16 cellular contexts compared by ENCODE assay signal in the genomic region with DNA sequence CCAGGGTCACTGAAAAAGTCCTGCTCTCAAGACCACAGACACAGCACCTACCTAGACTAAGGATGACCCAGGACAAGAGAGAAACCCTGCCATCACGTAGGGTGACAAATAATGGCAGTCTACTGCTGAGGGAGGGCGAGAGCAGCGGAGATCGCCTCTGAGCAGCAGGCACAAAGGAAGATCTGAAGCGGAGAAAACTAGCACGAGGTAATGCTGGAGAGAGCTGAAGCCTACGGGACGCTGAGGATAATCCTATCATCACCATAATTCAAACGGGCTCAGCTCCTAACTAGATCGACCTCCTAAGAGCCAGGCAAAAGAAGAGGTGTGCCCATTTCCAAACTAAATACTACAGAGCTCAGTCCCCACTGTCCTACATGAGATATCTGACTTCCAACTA.
"Had no signal": no experiment of that assay in that cellular context is flagged by ENCODE, and none has a peak within 500 bp of the region (broad histone marks: within the 10 kb centered on the region; RNA-seq: fewer than 3 reads in every experiment).

No MANE protein-coding gene starts in this region.

- H3K36me3 ChIP-seq: prostate gland had no signal

- ATAC-seq: gastrocnemius medialis; left lung; right cardiac atrium; stimulated activated naive CD8-positive, alpha-beta T cell treated with anti-CD3 and anti-CD28 coated beads, Interleukin-15, amount 100 ng/mL, for 72 hours had no signal

- H3K9me3 ChIP-seq: ascending aorta, gastrocnemius medialis, heart left ventricle, left lung, prostate gland, testis, upper lobe of left lung had no signal

- H3K4me1 ChIP-seq: ascending aorta, gastrocnemius medialis, heart left ventricle, left lung, prostate gland, testis, upper lobe of left lung had no signal

- H3K27me3 ChIP-seq: ascending aorta, gastrocnemius medialis, heart left ventricle, left lung, testis, upper lobe of left lung had no signal

- DNase-seq: activated CD4-positive, alpha-beta T cell treated with anti-CD3 and anti-CD28 coated beads for 1 hour; activated CD8-positive, alpha-beta memory T cell treated with anti-CD3 and anti-CD28 coated beads for 24 hours; activated CD8-positive, alpha-beta memory T cell treated with anti-CD3 and anti-CD28 coated beads, Interleukin-2, amount 50 U/mL, for 48 hours; activated effector memory CD4-positive, alpha-beta T cell treated with anti-CD3 and anti-CD28 coated beads, Interleukin-2, amount 50 U/mL, for 16 hours; activated naive CD4-positive, alpha-beta T cell treated with anti-CD3 and anti-CD28 coated beads, Interleukin-2, amount 50 U/mL, for 16 hours; activated T-cell treated with anti-CD3 and anti-CD28 coated beads, Interleukin-2, amount 50 U/mL, for 48 hours; erythroblast; gastrocnemius medialis; heart left ventricle; left lung; right cardiac atrium; stimulated activated naive CD8-positive, alpha-beta T cell treated with anti-CD3 and anti-CD28 coated beads, Interleukin-15, amount 100 ng/mL, for 72 hours; testis; upper lobe of left lung had no signal

- H3K4me3 ChIP-seq: ascending aorta, gastrocnemius medialis, heart left ventricle, left lung, prostate gland, testis, upper lobe of left lung had no signal

- H3K27ac ChIP-seq: ascending aorta, gastrocnemius medialis, heart left ventricle, left lung, prostate gland, testis, upper lobe of left lung had no signal
